ENCODE assay signal across 29 cellular contexts in genomic region chr20:14307956-14308355, GRCh38. TPM values are rescaled to one million over a fixed set of nuclear protein-coding genes. Genes with fewer than 3 reads are reported as not detected.
"Had no signal": no experiment of that assay in that cellular context is flagged by ENCODE, and none has a peak within 500 bp of the region (broad histone marks: within the 10 kb centered on the region; RNA-seq: fewer than 3 reads in every experiment).

No MANE protein-coding gene starts in this region.

- H3K4me3 ChIP-seq: ascending aorta, breast epithelium, cardiac muscle cell, colonic mucosa, esophagus squamous epithelium, gastroesophageal sphincter had no signal

- ATAC-seq: activated CD8-positive, alpha-beta T cell treated with anti-CD3 and anti-CD28 coated beads for 36 hours; activated naive CD8-positive, alpha-beta T cell treated with anti-CD3 and anti-CD28 coated beads, Interleukin-2, amount 50 U/mL, for 24 hours; gastroesophageal sphincter; WTC11 had no signal

- H3K27ac ChIP-seq: ascending aorta, breast epithelium, cardiac muscle cell, colonic mucosa, epithelial cell of prostate, esophagus squamous epithelium, gastroesophageal sphincter had no signal

- DNase-seq: activated CD4-positive, alpha-beta T cell treated with anti-CD3 and anti-CD28 coated beads for 48 hours; activated CD4-positive, alpha-beta T cell treated with anti-CD3 and anti-CD28 coated beads, Interleukin-2, amount 50 U/mL, for 1 hour; activated CD4-positive, alpha-beta T cell treated with anti-CD3 and anti-CD28 coated beads, Interleukin-2, amount 50 U/mL, for 48 hours; activated CD8-positive, alpha-beta memory T cell treated with anti-CD3 and anti-CD28 coated beads for 24 hours; activated CD8-positive, alpha-beta T cell treated with anti-CD3 and anti-CD28 coated beads for 36 hours; activated effector memory CD4-positive, alpha-beta T cell treated with anti-CD3 and anti-CD28 coated beads, Interleukin-2, amount 50 U/mL, for 16 hours; activated naive CD4-positive, alpha-beta T cell treated with anti-CD3 and anti-CD28 coated beads for 36 hours; activated naive CD8-positive, alpha-beta T cell treated with anti-CD3 and anti-CD28 coated beads for 36 hours; activated naive CD8-positive, alpha-beta T cell treated with anti-CD3 and anti-CD28 coated beads, Interleukin-2, amount 50 U/mL, for 24 hours; activated T-cell treated with anti-CD3 and anti-CD28 coated beads, Interleukin-2, amount 50 U/mL, for 1 hour; activated T-cell treated with anti-CD3 and anti-CD28 coated beads, Interleukin-2, amount 50 U/mL, for 48 hours; central memory CD4-positive, alpha-beta T cell; cerebellar nuclear complex; colonic mucosa; effector CD8-positive, alpha-beta T cell; esophagus squamous epithelium; foreskin melanocyte; T-helper 2 cell had no signal

- H3K9me3 Mint-ChIP-seq: WTC11 had no signal

- H3K27ac Mint-ChIP-seq: activated CD8-positive, alpha-beta T cell treated with anti-CD3 and anti-CD28 coated beads for 36 hours; activated naive CD4-positive, alpha-beta T cell treated with anti-CD3 and anti-CD28 coated beads for 36 hours; activated naive CD4-positive, alpha-beta T cell treated with anti-CD3 and anti-CD28 coated beads, Interleukin-2, amount 50 U/mL, for 24 hours; activated naive CD8-positive, alpha-beta T cell treated with anti-CD3 and anti-CD28 coated beads for 36 hours; activated naive CD8-positive, alpha-beta T cell treated with anti-CD3 and anti-CD28 coated beads, Interleukin-2, amount 50 U/mL, for 24 hours; activated T-helper 1 cell treated with anti-CD3 and anti-CD28 coated beads, Interleukin-12 subunit alpha, Interleukin-12 subunit beta, Interleukin-2, Interleukin-4 antibody, amounts not matched to agents 30 ng/mL and 10 ng/mL and 1 ng/mL, durations not matched to agents 14 hours and 24 hours and 36 hours; activated T-helper 2 cell treated with anti-CD3 and anti-CD28 coated beads, Interferon-gamma antibody, Interleukin-2, Interleukin-4, amounts not matched to agents 10 μg/mL and 5 μg/mL and 100 μg/mL, durations not matched to agents 14 hours and 24 hours and 36 hours; brain; WTC11 had no signal

- H3K36me3 Mint-ChIP-seq: activated naive CD4-positive, alpha-beta T cell treated with anti-CD3 and anti-CD28 coated beads, Interleukin-2, amount 50 U/mL, for 24 hours; activated naive CD8-positive, alpha-beta T cell treated with anti-CD3 and anti-CD28 coated beads for 36 hours; brain; WTC11 had no signal

- H3K9me3 ChIP-seq: ascending aorta, breast epithelium, colonic mucosa, esophagus squamous epithelium, gastroesophageal sphincter had no signal

- H3K27me3 Mint-ChIP-seq: activated CD8-positive, alpha-beta T cell treated with anti-CD3 and anti-CD28 coated beads for 36 hours; activated naive CD4-positive, alpha-beta T cell treated with anti-CD3 and anti-CD28 coated beads, Interleukin-2, amount 50 U/mL, for 24 hours; activated naive CD8-positive, alpha-beta T cell treated with anti-CD3 and anti-CD28 coated beads for 36 hours; activated naive CD8-positive, alpha-beta T cell treated with anti-CD3 and anti-CD28 coated beads, Interleukin-2, amount 50 U/mL, for 24 hours; brain had no signal

- H3K27me3 ChIP-seq: ascending aorta, breast epithelium, cardiac muscle cell, colonic mucosa, esophagus squamous epithelium, gastroesophageal sphincter had no signal

- H3K4me3 Mint-ChIP-seq: activated CD8-positive, alpha-beta T cell treated with anti-CD3 and anti-CD28 coated beads for 36 hours; activated naive CD4-positive, alpha-beta T cell treated with anti-CD3 and anti-CD28 coated beads for 36 hours; activated naive CD4-positive, alpha-beta T cell treated with anti-CD3 and anti-CD28 coated beads, Interleukin-2, amount 50 U/mL, for 24 hours; activated naive CD8-positive, alpha-beta T cell treated with anti-CD3 and anti-CD28 coated beads for 36 hours; activated naive CD8-positive, alpha-beta T cell treated with anti-CD3 and anti-CD28 coated beads, Interleukin-2, amount 50 U/mL, for 24 hours; activated T-helper 1 cell treated with anti-CD3 and anti-CD28 coated beads, Interleukin-12 subunit alpha, Interleukin-12 subunit beta, Interleukin-2, Interleukin-4 antibody, amounts not matched to agents 30 ng/mL and 10 ng/mL and 1 ng/mL, durations not matched to agents 14 hours and 24 hours and 36 hours; brain; WTC11 had no signal

- H3K4me1 ChIP-seq: ascending aorta, breast epithelium, colonic mucosa, esophagus squamous epithelium, gastroesophageal sphincter had no signal

- H3K4me1 Mint-ChIP-seq: activated naive CD4-positive, alpha-beta T cell treated with anti-CD3 and anti-CD28 coated beads, Interleukin-2, amount 50 U/mL, for 24 hours; activated naive CD8-positive, alpha-beta T cell treated with anti-CD3 and anti-CD28 coated beads for 36 hours; activated naive CD8-positive, alpha-beta T cell treated with anti-CD3 and anti-CD28 coated beads, Interleukin-2, amount 50 U/mL, for 24 hours had no signal

- H3K36me3 ChIP-seq: ascending aorta, breast epithelium, cardiac muscle cell, colonic mucosa, esophagus squamous epithelium, gastroesophageal sphincter had no signal

RNA-seq across cellular contexts. Expression of gene FLRT3, which starts 29.5 kb away (rescaled TPM):
- total RNA-seq: activated CD8-positive, alpha-beta T cell treated with anti-CD3 and anti-CD28 coated beads for 36 hours; activated naive CD4-positive, alpha-beta T cell treated with anti-CD3 and anti-CD28 coated beads for 36 hours; activated naive CD8-positive, alpha-beta T cell treated with anti-CD3 and anti-CD28 coated beads for 36 hours; activated T-helper 1 cell treated with anti-CD3 and anti-CD28 coated beads, Interleukin-12 subunit alpha, Interleukin-12 subunit beta, Interleukin-2, Interleukin-4 antibody, amounts not matched to agents 30 ng/mL and 10 ng/mL and 1 ng/mL, durations not matched to agents 14 hours and 24 hours and 36 hours; activated T-helper 2 cell treated with anti-CD3 and anti-CD28 coated beads, Interferon-gamma antibody, Interleukin-2, Interleukin-4, amounts not matched to agents 10 μg/mL and 5 μg/mL and 100 μg/mL, durations not matched to agents 14 hours and 24 hours and 36 hours; ascending aorta; T-helper 1 cell treated with Interleukin-12 subunit alpha and Interleukin-12 subunit beta and Interleukin-4 antibody, amounts not matched to agents 30 ng/mL and 1 ng/mL, for 36 hours had no signal
